ENCODE assay signal across 8 cellular contexts in the genomic region with DNA sequence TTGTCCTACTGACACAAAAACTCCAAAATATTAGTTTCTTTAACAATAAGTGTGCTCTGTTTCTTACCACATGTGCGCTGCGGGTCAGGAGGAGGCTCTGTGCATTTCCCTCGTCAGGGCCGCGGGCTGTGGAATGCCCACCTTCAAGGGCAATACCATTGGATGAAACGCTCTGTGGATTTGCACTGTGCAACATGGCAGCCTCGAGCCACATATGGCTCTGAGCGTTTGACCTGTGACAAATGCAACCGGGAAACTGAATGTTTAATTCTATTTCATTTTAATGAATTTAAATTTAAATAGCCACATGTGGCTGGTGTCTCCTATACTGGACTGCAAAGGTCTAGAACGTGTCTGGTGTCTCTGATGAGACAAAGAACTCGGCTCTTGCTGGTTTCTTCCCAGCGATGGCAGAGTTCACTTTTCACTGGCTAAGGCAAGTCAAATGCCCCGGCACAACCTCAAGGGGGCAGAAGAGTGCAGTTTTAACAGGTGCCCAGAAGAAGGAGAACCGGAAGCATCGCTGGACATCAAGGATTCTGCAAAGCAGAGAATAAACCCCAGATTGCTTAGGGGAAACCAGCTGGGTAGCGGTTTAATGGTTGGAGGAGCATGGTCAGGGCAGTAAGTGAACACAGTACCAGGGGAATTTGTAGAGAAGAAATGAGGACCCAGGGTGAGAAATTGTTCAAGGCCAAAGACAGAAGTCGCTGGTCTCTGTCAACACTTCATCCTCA. TPM values are rescaled to one million over a fixed set of nuclear protein-coding genes. Genes with fewer than 3 reads are reported as not detected.
DNase-seq lines count a peak whose midpoint lies in the region; ATAC-seq and TF ChIP-seq lines count a peak whose summit lies in the region.

No MANE protein-coding gene starts in this region.

- H3K36me3 Mint-ChIP-seq in nephron (ENCODE audit: low read depth): no peaks in the 10 kb centered on the region

- TF ChIP-seq CTCF in NB4 (IDR thresholded peaks at IDR 0.05; ENCODE audit: low read depth, low read length) (peak; percentile 95), epithelial cell of proximal tubule (conservative IDR thresholded peaks at IDR 0.05; ENCODE audit: low read depth, low read length) (peak; percentile 87), nephron (IDR thresholded peaks at IDR 0.05; ENCODE audit: unreplicated experiment in 3 of 3) (peak; percentile 61 to 67 (median 64))

- no peaks in the 10 kb centered on the region for H3K27me3 Mint-ChIP-seq in nephron (ENCODE audit: low read depth)

- peak; percentile 98 for ATAC-seq in GM18508 (IDR thresholded peaks at IDR 0.05; ENCODE audit: insufficient read depth, unreplicated experiment)
- ATAC-seq in HG02798 (IDR thresholded peaks at IDR 0.05; ENCODE audit: poor library complexity, unreplicated experiment): peak; percentile 95
- ATAC-seq in SK-N-SH treated with all-trans-retinoic acid at 6 μM for 48 hours: peak; percentile 96

- peaks cover 3 to 28% (median 23%) of the 10 kb centered on the region in 10 experiments; a peak in 17 of 20 replicates for H3K4me1 ChIP-seq in BLaER1 treated with 17β-estradiol and CSF1 and Interleukin-3, amounts not matched to agents 10 nM and 100 nM

- TF ChIP-seq POLR2A in NB4 (IDR thresholded peaks at IDR 0.05; ENCODE audit: extremely low read depth, insufficient read length): no peak

- H3K4me2 ChIP-seq in BLaER1 treated with 17β-estradiol and CSF1 and Interleukin-3, amounts not matched to agents 10 nM and 100 nM: peak overlapping the region; percentile 44 to 81 (median 75)

- no peaks in the 10 kb centered on the region; a peak in 1 of 22 replicates for H3K27me3 ChIP-seq in BLaER1 treated with 17β-estradiol and CSF1 and Interleukin-3, amounts not matched to agents 10 nM and 100 nM

- 0 out of 22 replicates have a peak overlapping the region, but pooled peaks of 1 of the 11 experiments have one; percentile 22 for H3K9ac ChIP-seq in BLaER1 treated with 17β-estradiol and CSF1 and Interleukin-3, amounts not matched to agents 10 nM and 100 nM

- DNase-seq in NB4 (ENCODE audit: low read depth) (peak; percentile 84), epithelial cell of proximal tubule (ENCODE audit: low read depth) (peak; percentile 9)
- DNase-seq in activated effector memory CD4-positive, alpha-beta T cell treated with Interleukin-2 at 50 U/mL for 16 hours: no peak

- H3K4me3 Mint-ChIP-seq in nephron: no peak overlapping the region

- H3K9me3 Mint-ChIP-seq in nephron: no peaks in the 10 kb centered on the region

- H3K4me1 Mint-ChIP-seq in nephron: peaks cover 28% of the 10 kb centered on the region

- peak overlapping the region in 1 of 11 experiments; percentile 7; a peak in 1 of 22 replicates for H3K27ac ChIP-seq in BLaER1 treated with 17β-estradiol and CSF1 and Interleukin-3, amounts not matched to agents 10 nM and 100 nM

- no peaks in the 10 kb centered on the region for H3K9me3 ChIP-seq in BLaER1 treated with 17β-estradiol and CSF1 and Interleukin-3, amounts not matched to agents 10 nM and 100 nM (replicated peaks in 1 of 11)

- no peak overlapping the region for H3K4me3 ChIP-seq in BLaER1 treated with 17β-estradiol and CSF1 and Interleukin-3, amounts not matched to agents 10 nM and 100 nM
- H3K4me3 ChIP-seq in NB4 (ENCODE audit: low read depth, low read length): no peak overlapping the region
- H3K4me3 ChIP-seq in epithelial cell of proximal tubule (ENCODE audit: low read depth, low read length): no peak overlapping the region

- H3K27ac Mint-ChIP-seq in nephron: no peak overlapping the region

- 0 out of 22 replicates have a peak, but pooled peaks cover 0 to 6% (median 0%) of the 10 kb centered on the region in 11 experiments for H4K20me1 ChIP-seq in BLaER1 treated with 17β-estradiol and CSF1 and Interleukin-3, amounts not matched to agents 10 nM and 100 nM

- H3K36me3 ChIP-seq in BLaER1 treated with 17β-estradiol and CSF1 and Interleukin-3, amounts not matched to agents 10 nM and 100 nM: no peaks in the 10 kb centered on the region

TF ChIP-seq in SK-N-SH treated with all-trans-retinoic acid at 6 μM for 48 hours, 23 proteins besides CTCF, POLR2A, EP300 and RAD21:
- no peak for TF ChIP-seq TOX (CRISPR knock-in tag; IDR thresholded peaks at IDR 0.05; ENCODE audit: borderline replicate concordance)
- TF ChIP-seq BACH2 (CRISPR knock-in tag; IDR thresholded peaks at IDR 0.05; ENCODE audit: borderline replicate concordance): no peak
- TF ChIP-seq, protein P1, sequence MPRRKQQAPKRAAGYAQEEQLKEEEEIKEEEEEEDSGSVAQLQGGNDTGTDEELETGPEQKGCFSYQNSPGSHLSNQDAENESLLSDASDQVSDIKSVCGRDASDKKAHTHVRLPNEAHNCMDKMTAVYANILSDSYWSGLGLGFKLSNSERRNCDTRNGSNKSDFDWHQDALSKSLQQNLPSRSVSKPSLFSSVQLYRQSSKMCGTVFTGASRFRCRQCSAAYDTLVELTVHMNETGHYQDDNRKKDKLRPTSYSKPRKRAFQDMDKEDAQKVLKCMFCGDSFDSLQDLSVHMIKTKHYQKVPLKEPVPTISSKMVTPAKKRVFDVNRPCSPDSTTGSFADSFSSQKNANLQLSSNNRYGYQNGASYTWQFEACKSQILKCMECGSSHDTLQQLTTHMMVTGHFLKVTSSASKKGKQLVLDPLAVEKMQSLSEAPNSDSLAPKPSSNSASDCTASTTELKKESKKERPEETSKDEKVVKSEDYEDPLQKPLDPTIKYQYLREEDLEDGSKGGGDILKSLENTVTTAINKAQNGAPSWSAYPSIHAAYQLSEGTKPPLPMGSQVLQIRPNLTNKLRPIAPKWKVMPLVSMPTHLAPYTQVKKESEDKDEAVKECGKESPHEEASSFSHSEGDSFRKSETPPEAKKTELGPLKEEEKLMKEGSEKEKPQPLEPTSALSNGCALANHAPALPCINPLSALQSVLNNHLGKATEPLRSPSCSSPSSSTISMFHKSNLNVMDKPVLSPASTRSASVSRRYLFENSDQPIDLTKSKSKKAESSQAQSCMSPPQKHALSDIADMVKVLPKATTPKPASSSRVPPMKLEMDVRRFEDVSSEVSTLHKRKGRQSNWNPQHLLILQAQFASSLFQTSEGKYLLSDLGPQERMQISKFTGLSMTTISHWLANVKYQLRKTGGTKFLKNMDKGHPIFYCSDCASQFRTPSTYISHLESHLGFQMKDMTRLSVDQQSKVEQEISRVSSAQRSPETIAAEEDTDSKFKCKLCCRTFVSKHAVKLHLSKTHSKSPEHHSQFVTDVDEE (CRISPR knock-in tag; IDR thresholded peaks at IDR 0.05): no peak
- TF ChIP-seq, protein P2, sequence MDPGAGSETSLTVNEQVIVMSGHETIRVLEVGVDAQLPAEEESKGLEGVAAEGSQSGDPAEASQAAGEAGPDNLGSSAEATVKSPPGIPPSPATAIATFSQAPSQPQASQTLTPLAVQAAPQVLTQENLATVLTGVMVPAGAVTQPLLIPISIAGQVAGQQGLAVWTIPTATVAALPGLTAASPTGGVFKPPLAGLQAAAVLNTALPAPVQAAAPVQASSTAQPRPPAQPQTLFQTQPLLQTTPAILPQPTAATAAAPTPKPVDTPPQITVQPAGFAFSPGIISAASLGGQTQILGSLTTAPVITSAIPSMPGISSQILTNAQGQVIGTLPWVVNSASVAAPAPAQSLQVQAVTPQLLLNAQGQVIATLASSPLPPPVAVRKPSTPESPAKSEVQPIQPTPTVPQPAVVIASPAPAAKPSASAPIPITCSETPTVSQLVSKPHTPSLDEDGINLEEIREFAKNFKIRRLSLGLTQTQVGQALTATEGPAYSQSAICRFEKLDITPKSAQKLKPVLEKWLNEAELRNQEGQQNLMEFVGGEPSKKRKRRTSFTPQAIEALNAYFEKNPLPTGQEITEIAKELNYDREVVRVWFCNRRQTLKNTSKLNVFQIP (CRISPR knock-in tag; IDR thresholded peaks at IDR 0.05; ENCODE audit: borderline replicate concordance, low read depth): no peak
- no peak for TF ChIP-seq ESRRG (CRISPR knock-in tag; IDR thresholded peaks at IDR 0.05)
- no peak for TF ChIP-seq PPARA (CRISPR knock-in tag; IDR thresholded peaks at IDR 0.05; ENCODE audit: borderline replicate concordance)
- no peak for TF ChIP-seq ISL1 (CRISPR knock-in tag; IDR thresholded peaks at IDR 0.05)
- no peak for TF ChIP-seq RARB (CRISPR knock-in tag; IDR thresholded peaks at IDR 0.05)
- no peak for TF ChIP-seq ZFP30 (CRISPR knock-in tag; IDR thresholded peaks at IDR 0.05)
- TF ChIP-seq CSDC2 (CRISPR knock-in tag; IDR thresholded peaks at IDR 0.05): no peak
- TF ChIP-seq ZNF8 (CRISPR knock-in tag; IDR thresholded peaks at IDR 0.05): no peak

RNA-seq across cellular contexts. Expression of gene TMEM18, which starts 37.0 kb away (rescaled TPM):
- 25.9 and 39.4 TPM in 2 replicates for total RNA-seq in epithelial cell of proximal tubule
